ENCODE assay signal across 8 cellular contexts in the genomic region with DNA sequence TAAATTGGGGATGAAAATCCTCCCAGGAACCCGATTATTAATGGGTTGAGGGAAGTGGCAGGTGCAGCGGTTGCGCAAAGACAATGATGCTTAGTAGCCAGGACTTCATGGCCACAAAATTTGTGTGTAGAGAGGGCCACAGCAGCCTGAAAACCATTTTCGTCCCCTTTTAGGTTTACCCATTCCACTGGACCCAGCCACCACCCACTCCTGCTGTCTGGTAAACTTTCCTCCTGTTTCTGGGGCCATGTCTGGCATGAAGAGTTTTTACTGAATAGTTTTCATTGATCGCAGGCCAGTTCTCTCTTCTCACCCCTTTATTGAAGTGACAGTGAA.
DNase-seq lines count a peak whose midpoint lies in the region; ATAC-seq and TF ChIP-seq lines count a peak whose summit lies in the region.

No MANE protein-coding gene starts in this region.

- peak overlapping the region; percentile 71 for H3K27ac Mint-ChIP-seq in activated CD8-positive, alpha-beta memory T cell treated with anti-CD3 and anti-CD28 coated beads, Interleukin-2, amount 10 ng/mL, durations not matched to agents 7 days and 5 days

- no peak for DNase-seq in activated CD8-positive, alpha-beta memory T cell treated with anti-CD3 and anti-CD28 coated beads, Interleukin-2, amount 10 ng/mL, durations not matched to agents 7 days and 5 days
- DNase-seq in activated CD8-positive, alpha-beta memory T cell treated with anti-CD3 and anti-CD28 coated beads, Interleukin-2, amount 50 U/mL, for 4 hours = no peak
- no peak for DNase-seq in astrocyte of the spinal cord (ENCODE audit: low read depth, low spot score)
- no peak for DNase-seq in lung (ENCODE audit: low spot score)
- no peak for DNase-seq in thoracic aorta (ENCODE audit: low spot score)
- no peak for DNase-seq in NCI-H510A (lab: John Stamatoyannopoulos, UW)

- peak overlapping the region; percentile 70 for H3K4me3 Mint-ChIP-seq in activated CD8-positive, alpha-beta memory T cell treated with anti-CD3 and anti-CD28 coated beads, Interleukin-2, amount 10 ng/mL, durations not matched to agents 7 days and 5 days

- H3K27me3 Mint-ChIP-seq in activated CD8-positive, alpha-beta memory T cell treated with anti-CD3 and anti-CD28 coated beads, Interleukin-2, amount 10 ng/mL, durations not matched to agents 7 days and 5 days = peaks cover 19% of the 10 kb centered on the region

- 17 to 24% methylated on average over 5 of the region's 5 CpGs for WGBS in lung, 2 donors

- peak; percentile 13 for ATAC-seq in activated CD8-positive, alpha-beta memory T cell treated with anti-CD3 and anti-CD28 coated beads, Interleukin-2, amount 10 ng/mL, durations not matched to agents 7 days and 5 days
- ATAC-seq in lung (ENCODE audit: insufficient read depth, low FRiP score) (peak; percentile 41), thoracic aorta (ENCODE audit: insufficient number of reproducible peaks, low FRiP score, low read depth) (no peak), HG02678 (IDR thresholded peaks at IDR 0.05; ENCODE audit: unreplicated experiment) (no peak), HG02840 (IDR thresholded peaks at IDR 0.05; ENCODE audit: low FRiP score, unreplicated experiment) (no peak)

- H3K9me3 Mint-ChIP-seq in activated CD8-positive, alpha-beta memory T cell treated with anti-CD3 and anti-CD28 coated beads, Interleukin-2, amount 10 ng/mL, durations not matched to agents 7 days and 5 days (ENCODE audit: low read depth) = peaks cover 3% of the 10 kb centered on the region

- peak overlapping the region; percentile 70 for H3K27ac ChIP-seq in lung (ENCODE audit: low read depth in 1 of 2, low read length in 1 of 2)
- peak overlapping the region in 1 of 2 donors; percentile 57 for H3K27ac ChIP-seq in thoracic aorta

- H3K9me3 ChIP-seq in lung (ENCODE audit: control insufficient read depth in 2 of 2, insufficient read depth in 1 of 2, low read length in 1 of 2) (no peaks in the 10 kb centered on the region), thoracic aorta (no peaks in the 10 kb centered on the region)

- H3K36me3 ChIP-seq in lung (ENCODE audit: control insufficient read depth in 2 of 2, insufficient read depth in 2 of 2, low read length in 2 of 2) (no peaks in the 10 kb centered on the region), thoracic aorta (no peaks in the 10 kb centered on the region)

- peaks cover 4 to 8% of the 10 kb centered on the region in 2 donors for H3K4me1 ChIP-seq in lung (ENCODE audit: control insufficient read depth in 2 of 2, insufficient read depth in 2 of 2, low read length in 2 of 2)
- peaks cover 0 to 12% of the 10 kb centered on the region in 2 donors for H3K4me1 ChIP-seq in thoracic aorta (ENCODE audit: control insufficient read depth in 1 of 2, low read depth in 2 of 2)

- peaks cover 8% of the 10 kb centered on the region for H3K36me3 Mint-ChIP-seq in activated CD8-positive, alpha-beta memory T cell treated with anti-CD3 and anti-CD28 coated beads, Interleukin-2, amount 10 ng/mL, durations not matched to agents 7 days and 5 days

- H3K4me3 ChIP-seq in astrocyte of the spinal cord (ENCODE audit: low read depth, low read length) (peak overlapping the region; percentile 61), lung (peak overlapping the region; percentile 73), thoracic aorta (peak overlapping the region; percentile 92)

- H3K27me3 ChIP-seq in lung (ENCODE audit: control insufficient read depth, insufficient read depth) = no peaks in the 10 kb centered on the region
- no peaks in the 10 kb centered on the region for H3K27me3 ChIP-seq in thoracic aorta (replicated peaks; ENCODE audit: insufficient read depth)

- TF ChIP-seq CTCF in astrocyte of the spinal cord (IDR thresholded peaks at IDR 0.05; ENCODE audit: low read depth, low read length) (no peak), lung (IDR thresholded peaks at IDR 0.05; ENCODE audit: control extremely low read depth, extremely low read depth) (no peak), thoracic aorta (IDR thresholded peaks at IDR 0.05) (no peak)

- in situ Hi-C loops in astrocyte of the spinal cord (cut with HindIII; ENCODE audit: low sequenced_read_pairs) = no loop called here

- CTCF ChIA-PET in activated CD8-positive, alpha-beta memory T cell treated with anti-CD3 and anti-CD28 coated beads, Interleukin-2, amount 10 ng/mL, durations not matched to agents 7 days and 5 days (lab: Charles Lee) = interaction anchor here (0.6 to 1.2 kb wide), 2 partner anchors 15 to 16 kb away, joined by 3 to 4 read pairs; no protein-coding TSS in a partner anchor

- peaks cover 14% of the 10 kb centered on the region for H3K4me1 Mint-ChIP-seq in activated CD8-positive, alpha-beta memory T cell treated with anti-CD3 and anti-CD28 coated beads, Interleukin-2, amount 10 ng/mL, durations not matched to agents 7 days and 5 days

Comparison
In these comparisons a context has a peak if more than half of its experiments do, and no peak if none do; other contexts are left out.
1. ATAC-seq: peak in activated CD8-positive, alpha-beta memory T cell treated with anti-CD3 and anti-CD28 coated beads, Interleukin-2, amount 10 ng/mL, durations not matched to agents 7 days and 5 days (single experiment) and lung (single experiment); none in thoracic aorta (single experiment), HG02678 (single experiment) and HG02840 (single experiment).
2. Peak in every context shown above with its lines, with median percentiles within 50 percentile points of each other: H3K4me3 ChIP-seq.